Comparison of ENCODE assay signal across 8 cellular contexts in genomic region chr17:17750881-17751280, GRCh38.
DNase-seq lines count a peak whose midpoint lies in the region; ATAC-seq and TF ChIP-seq lines count a peak whose summit lies in the region.

No MANE protein-coding gene starts in this region.

- no peak overlapping the region for H3K4me3 Mint-ChIP-seq in type B pancreatic cell

- no peaks in the 10 kb centered on the region for H3K36me3 Mint-ChIP-seq in type B pancreatic cell

- DNase-seq in CD1c-positive myeloid dendritic cell (ENCODE audit: extremely low spot score) (peak; percentile 85), type B pancreatic cell (ENCODE audit: extremely low spot score, unreplicated experiment) (no peak), NCI-H2081 treated with DMSO at 0.1 percent for 48 hours (lab: John Stamatoyannopoulos, UW) (no peak)
- no peak for DNase-seq in NK-92 treated with Interleukin-12 subunit alpha and Interleukin-12 subunit beta, amount 100 ng/mL, for 24 hours (lab: John Stamatoyannopoulos, UW)

- CTCF ChIA-PET in HEK293 (lab: Yijun Ruan, JAX): interaction anchor here (0.7 to 1.2 kb wide), 3 partner anchors 10 to 623 kb away, joined by 3 to 4 read pairs (median 3); no protein-coding TSS in a partner anchor

- H3K27ac Mint-ChIP-seq in type B pancreatic cell: peak overlapping the region; percentile 95

- no peaks in the 10 kb centered on the region for H3K9me3 ChIP-seq in HEK293 (ENCODE audit: control insufficient read depth, insufficient read depth, low read depth, low read length)

- TF ChIP-seq POLR2A in GM18505 (IDR thresholded peaks at IDR 0.05; ENCODE audit: borderline replicate concordance, extremely low read depth, insufficient read depth, insufficient read length): no peak

- POLR2A ChIA-PET in HEK293 (lab: Yijun Ruan, JAX): interaction anchor here (0.6 to 1.1 kb wide), 2 partner anchors 63 to 68 kb away, joined by 4 to 5 read pairs; no protein-coding TSS in a partner anchor

- H3K27ac ChIP-seq in HEK293 (ENCODE audit: extremely low read depth, low read depth, low read length) (no peak overlapping the region), VCaP (peak overlapping the region; percentile 46), layer of hippocampus (ENCODE audit: low read depth, low read length) (peak overlapping the region; percentile 81)

- no peak for ATAC-seq in GM18505 (IDR thresholded peaks at IDR 0.05; ENCODE audit: unreplicated experiment)

- H3K27me3 ChIP-seq in layer of hippocampus (ENCODE audit: control insufficient read depth, insufficient read depth, low read length): no peaks in the 10 kb centered on the region

- no peak overlapping the region for H3K4me3 ChIP-seq in HEK293 (ENCODE audit: low read depth, low read length)

- H3K4me1 ChIP-seq in HEK293 (ENCODE audit: control insufficient read depth, insufficient read depth, low read length): peaks cover 8% of the 10 kb centered on the region; the same call in 1 of the 2 replicates

- H3K27me3 Mint-ChIP-seq in type B pancreatic cell: no peaks in the 10 kb centered on the region

- no peaks in the 10 kb centered on the region for H3K36me3 ChIP-seq in HEK293 (ENCODE audit: control insufficient read depth in 2 of 2, insufficient read depth in 1 of 2, low read length in 2 of 2)

- peaks cover 57% of the 10 kb centered on the region for H3K4me1 Mint-ChIP-seq in type B pancreatic cell (ENCODE audit: unreplicated experiment)

- no peaks in the 10 kb centered on the region for H3K9me3 Mint-ChIP-seq in type B pancreatic cell

- TF ChIP-seq CTCF in HEK293 (tag by site-specific recombination; IDR thresholded peaks at IDR 0.05): no peak
- no peak for TF ChIP-seq CTCF in VCaP (conservative IDR thresholded peaks at IDR 0.05)
- TF ChIP-seq CTCF in type B pancreatic cell (conservative IDR thresholded peaks at IDR 0.05): no peak

TF ChIP-seq in HEK293, 187 proteins besides CTCF, POLR2A, EP300 and RAD21:
- TF ChIP-seq OVOL3 (tag by site-specific recombination; IDR thresholded peaks at IDR 0.05) (no peak), HOXC10 (CRISPR knock-in tag; IDR thresholded peaks at IDR 0.05) (no peak), SP2 (tag by site-specific recombination; IDR thresholded peaks at IDR 0.05) (0 out of 2 replicates have a peak, but pooled peaks have one; percentile 28), ZNF350 (tag by site-specific recombination; IDR thresholded peaks at IDR 0.05) (no peak), ZBTB8A (tag by site-specific recombination; IDR thresholded peaks at IDR 0.05) (0 out of 2 replicates have a peak, but pooled peaks have one; percentile 14)
